12 cellular contexts compared by ENCODE assay signal in the genomic region with DNA sequence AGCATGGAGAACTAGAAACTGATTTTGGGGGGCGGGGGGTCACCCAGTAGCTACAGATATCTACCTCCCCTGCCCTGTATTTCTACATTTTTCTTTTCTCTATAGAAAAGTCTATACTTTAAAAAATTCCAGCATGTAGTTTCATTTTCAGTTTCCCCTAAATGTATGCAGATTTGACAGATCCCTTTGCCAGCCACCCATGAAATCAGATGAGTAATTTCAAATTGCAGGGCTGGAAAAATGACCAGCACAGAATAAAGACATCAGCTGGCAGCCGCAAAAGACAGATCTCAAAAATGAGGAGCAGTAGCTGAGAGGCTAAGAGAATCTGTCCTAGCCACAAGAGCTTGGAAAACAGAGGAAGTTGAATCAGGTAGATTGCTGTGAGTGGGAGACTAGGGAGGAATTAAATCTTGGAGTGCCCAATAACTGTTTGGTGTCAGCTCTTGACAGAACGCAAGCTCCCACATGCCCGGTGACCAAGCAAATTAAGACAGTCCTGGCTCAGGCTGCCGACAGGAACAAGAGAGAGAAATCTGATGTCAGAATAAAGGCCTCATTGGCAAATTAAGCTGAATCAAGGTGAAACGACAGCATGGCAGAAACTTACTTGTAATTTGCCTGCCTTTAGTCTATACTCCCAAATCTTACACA. TPM values are rescaled to one million over a fixed set of nuclear protein-coding genes. Genes with fewer than 3 reads are reported as not detected.
DNase-seq lines count a peak whose midpoint lies in the region; ATAC-seq and TF ChIP-seq lines count a peak whose summit lies in the region.
"Had no signal": no experiment of that assay in that cellular context is flagged by ENCODE, and none has a peak within 500 bp of the region (broad histone marks: within the 10 kb centered on the region; RNA-seq: fewer than 3 reads in every experiment).

No MANE protein-coding gene starts in this region.

- H3K9ac ChIP-seq in KMS-11: no peak overlapping the region

- TF ChIP-seq CTCF in CD14-positive monocyte (IDR thresholded peaks at IDR 0.05) (no peak), KMS-11 (conservative IDR thresholded peaks at IDR 0.05; ENCODE audit: low read depth, low read length) (no peak), astrocyte of the cerebellum (IDR thresholded peaks at IDR 0.05; ENCODE audit: low read depth, low read length, missing control alignments) (no peak)

- no peaks in the 10 kb centered on the region for H3K79me2 ChIP-seq in KMS-11 (ENCODE audit: insufficient read depth, low read depth)

- peaks cover 0 to 3% (median 0%) of the 10 kb centered on the region in 7 donors for H3K9me3 Mint-ChIP-seq in CD14-positive monocyte
- no peaks in the 10 kb centered on the region for H3K9me3 Mint-ChIP-seq in naive thymus-derived CD8-positive, alpha-beta T cell
- H3K9me3 Mint-ChIP-seq: T-helper 2 cell treated with Interferon-gamma antibody and Interleukin-4, amounts not matched to agents 5 μg/mL and 100 μg/mL, for 36 hours had no signal

- peaks cover 7% of the 10 kb centered on the region for H3K4me1 ChIP-seq in KMS-11 (ENCODE audit: low read depth, poor library complexity, severe bottlenecking)

- H3K4me3 Mint-ChIP-seq in CD14-positive monocyte: peak overlapping the region in 1 of 2 donors; percentile 36
- H3K4me3 Mint-ChIP-seq in naive thymus-derived CD8-positive, alpha-beta T cell: no peak overlapping the region
- H3K4me3 Mint-ChIP-seq: T-helper 2 cell treated with Interferon-gamma antibody and Interleukin-4, amounts not matched to agents 5 μg/mL and 100 μg/mL, for 36 hours had no signal

- H3K27me3 Mint-ChIP-seq in CD14-positive monocyte (ENCODE audit: low read depth in 3 of 3): peaks cover 6 to 7% (median 6%) of the 10 kb centered on the region in 3 donors
- peaks cover 2 to 17% (median 4%) of the 10 kb centered on the region in 5 donors for H3K27me3 Mint-ChIP-seq in naive thymus-derived CD8-positive, alpha-beta T cell

- no peaks in the 10 kb centered on the region for H3K27me3 ChIP-seq in KMS-11 (ENCODE audit: insufficient read depth, low read depth)

- H4K20me1 ChIP-seq in KMS-11 (ENCODE audit: insufficient read depth): no peaks in the 10 kb centered on the region

- no peaks in the 10 kb centered on the region for H3K36me3 ChIP-seq in KMS-11 (ENCODE audit: insufficient read depth)

- H2AFZ ChIP-seq in KMS-11 (ENCODE audit: low read depth): 0 out of 2 replicates have a peak overlapping the region, but pooled peaks have one; percentile 28

- no peak overlapping the region for H3K27ac ChIP-seq in KMS-11

- in situ Hi-C loops in astrocyte of the cerebellum (cut with HindIII; ENCODE audit: low sequenced_read_pairs): no loop called here

- H3K4me1 Mint-ChIP-seq in CD14-positive monocyte: peaks cover 46% of the 10 kb centered on the region
- peaks cover 0 to 36% (median 6%) of the 10 kb centered on the region in 4 donors for H3K4me1 Mint-ChIP-seq in naive thymus-derived CD8-positive, alpha-beta T cell

- DNase-seq in CD14-positive monocyte (ENCODE audit: low spot score) (no peak), astrocyte of the cerebellum (ENCODE audit: low read depth) (peak; percentile 11), kidney tubule cell (ENCODE audit: low spot score) (peak; percentile 42), occipital lobe (lab: John Stamatoyannopoulos, UW) (no peak)
- no peak for DNase-seq in naive thymus-derived CD8-positive, alpha-beta T cell
- DNase-seq: erythroblast; naive thymus-derived CD4-positive, alpha-beta T cell; NCI-H1436 had no signal

- intact Hi-C loops in CD14-positive monocyte (cut with micrococcal nuclease): no loop called here

- H3K27ac Mint-ChIP-seq in CD14-positive monocyte: peak overlapping the region in 4 of 7 donors; percentile 17 to 31 (median 22)
- H3K27ac Mint-ChIP-seq in naive thymus-derived CD8-positive, alpha-beta T cell: peak overlapping the region in 1 of 10 donors; percentile 69
- H3K27ac Mint-ChIP-seq: naive thymus-derived CD4-positive, alpha-beta T cell; T-helper 2 cell treated with Interferon-gamma antibody and Interleukin-4, amounts not matched to agents 5 μg/mL and 100 μg/mL, for 36 hours had no signal

- no peak for ATAC-seq in GM21529 (IDR thresholded peaks at IDR 0.05; ENCODE audit: unreplicated experiment)
- no peak for ATAC-seq in GM18511 (IDR thresholded peaks at IDR 0.05; ENCODE audit: unreplicated experiment)
- no peak for ATAC-seq in naive thymus-derived CD8-positive, alpha-beta T cell
- ATAC-seq: naive thymus-derived CD4-positive, alpha-beta T cell had no signal

- H3K4me3 ChIP-seq in KMS-11 (IDR thresholded peaks at IDR 0.05; ENCODE audit: insufficient read depth, low read depth, low read length) (no peak overlapping the region), astrocyte of the cerebellum (ENCODE audit: low read depth, low read length) (no peak overlapping the region)

- POLR2A ChIA-PET in naive thymus-derived CD8-positive, alpha-beta T cell (lab: Charles Lee): no interaction called here

- H3K4me2 ChIP-seq in KMS-11: no peak overlapping the region; the same call in 1 of the 2 replicates

- peaks cover 0 to 2% of the 10 kb centered on the region in 2 donors for H3K36me3 Mint-ChIP-seq in CD14-positive monocyte
- no peaks in the 10 kb centered on the region for H3K36me3 Mint-ChIP-seq in naive thymus-derived CD8-positive, alpha-beta T cell

RNA-seq across cellular contexts. Expression of a gene that starts 24.5 kb away (rescaled TPM):
- polyA plus RNA-seq in CD14-positive monocyte: under 1 TPM in 1 of 2 donors, not detected in 1; 0.05 TPM
- 3.3 TPM for total RNA-seq in occipital lobe
- total RNA-seq in naive thymus-derived CD8-positive, alpha-beta T cell: not detected
- under 1 TPM in 2 of 3 donors, not detected in 1; 0.08 to 0.12 TPM for polyA plus RNA-seq in naive thymus-derived CD8-positive, alpha-beta T cell
- polyA plus RNA-seq: naive thymus-derived CD4-positive, alpha-beta T cell had no signal

Comparison
In these comparisons a context has a peak if more than half of its experiments do, and no peak if none do; other contexts are left out.
1. DNase-seq: peak in astrocyte of the cerebellum (single experiment) and kidney tubule cell (single experiment); none in CD14-positive monocyte (single experiment), occipital lobe (single experiment) and naive thymus-derived CD8-positive, alpha-beta T cell (0 of 10).